Comparison of ENCODE assay signal across 23 cellular contexts in the genomic region with DNA sequence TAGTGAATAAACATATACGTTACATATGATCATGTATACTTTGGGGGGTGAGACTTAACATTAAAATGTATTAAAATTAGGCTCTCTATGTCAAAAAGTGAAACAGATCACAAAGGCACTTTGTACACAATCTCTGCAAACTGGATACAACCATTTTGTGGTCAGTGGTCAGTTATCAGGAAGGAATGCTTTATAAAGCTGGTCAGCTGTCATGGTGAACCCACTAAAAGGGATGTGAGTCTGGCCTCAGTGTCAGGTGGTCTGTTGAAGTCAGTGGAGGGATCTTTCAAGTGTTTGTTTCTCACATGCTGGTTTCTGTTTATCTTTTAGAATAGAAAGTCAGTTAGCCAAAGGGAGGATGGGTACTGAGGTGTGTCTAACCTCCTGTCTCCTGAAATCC.
"Had no signal": no experiment of that assay in that cellular context is flagged by ENCODE, and none has a peak within 500 bp of the region (broad histone marks: within the 10 kb centered on the region; RNA-seq: fewer than 3 reads in every experiment).

No MANE protein-coding gene starts in this region.

- ATAC-seq: activated CD4-positive, alpha-beta T cell treated with anti-CD3 and anti-CD28 coated beads for 36 hours; esophagus mucosa; naive thymus-derived CD8-positive, alpha-beta T cell; stimulated activated naive B cell treated with anti-CD40 and anti-IgM and Interleukin-4, amounts not matched to agents 10 μg/mL and 1 μg/mL and 100 μg/mL, for 72 hours had no signal

- H3K4me3 ChIP-seq: ascending aorta, coronary artery, skin epidermis, tibial nerve, uterus had no signal

- H3K27ac ChIP-seq: ascending aorta, coronary artery, neutrophil, skin epidermis, tibial nerve, uterus, WERI-Rb-1 had no signal

- H3K27me3 ChIP-seq: ascending aorta, neutrophil, tibial nerve, uterus had no signal

- H3K4me1 ChIP-seq: tibial nerve, uterus had no signal

- H3K36me3 ChIP-seq: ascending aorta, neutrophil, tibial nerve, uterus, WERI-Rb-1 had no signal

- H3K9me3 ChIP-seq: ascending aorta, neutrophil, tibial nerve, uterus had no signal

- DNase-seq: activated CD4-positive, alpha-beta memory T cell treated with anti-CD3 and anti-CD28 coated beads, Interleukin-2, amount 10 ng/mL, durations not matched to agents 7 days and 5 days; activated CD4-positive, alpha-beta T cell treated with anti-CD3 and anti-CD28 coated beads for 36 hours; activated CD8-positive, alpha-beta memory T cell treated with anti-CD3 and anti-CD28 coated beads, Interleukin-2, amount 50 U/mL, for 4 hours; activated gamma-delta T cell; activated naive CD8-positive, alpha-beta T cell treated with anti-CD3 and anti-CD28 coated beads, Interleukin-2, amount 10 ng/mL, durations not matched to agents 7 days and 5 days; activated T-cell treated with anti-CD3 and anti-CD28 coated beads, Interleukin-2, amount 50 U/mL, for 48 hours; caudate nucleus; glutamatergic neuron; immature natural killer cell; naive thymus-derived CD8-positive, alpha-beta T cell; posterior cingulate gyrus; stimulated activated CD4-positive, alpha-beta T cell treated with anti-CD3 and anti-CD28 coated beads, Interleukin-15, amount 100 ng/mL, for 24 hours; stimulated activated CD4-positive, alpha-beta T cell treated with anti-CD3 and anti-CD28 coated beads, Interleukin-4, amount 100 ng/mL, for 1 hour; stimulated activated naive B cell treated with anti-CD40 and anti-IgM and Interleukin-4, amounts not matched to agents 10 μg/mL and 1 μg/mL and 100 μg/mL, for 72 hours; substantia nigra; uterus; WERI-Rb-1 had no signal
